In genomic region chr20:1524004-1524403, GRCh38 we compare ENCODE assay signal across 18 cellular contexts. TPM values are rescaled to one million over a fixed set of nuclear protein-coding genes. Genes with fewer than 3 reads are reported as not detected.
DNase-seq lines count a peak whose midpoint lies in the region; ATAC-seq and TF ChIP-seq lines count a peak whose summit lies in the region.
"Had no signal": no experiment of that assay in that cellular context is flagged by ENCODE, and none has a peak within 500 bp of the region (broad histone marks: within the 10 kb centered on the region; RNA-seq: fewer than 3 reads in every experiment).

No MANE protein-coding gene starts in this region.

- no peak for ATAC-seq in GM18867 (IDR thresholded peaks at IDR 0.05; ENCODE audit: unreplicated experiment)
- no peak for ATAC-seq in HG03342 (IDR thresholded peaks at IDR 0.05; ENCODE audit: unreplicated experiment)
- ATAC-seq: A549; activated CD4-positive, CD25-positive, alpha-beta regulatory T cell treated with anti-CD3 and anti-CD28 coated beads, Interleukin-2, amount 50 U/mL, for 24 hours; mucosa of descending colon had no signal

- H3K36me3 Mint-ChIP-seq in activated CD4-positive, alpha-beta memory T cell treated with anti-CD3 and anti-CD28 coated beads for 36 hours: peaks cover 2% of the 10 kb centered on the region

- CTCF ChIA-PET in activated CD4-positive, alpha-beta memory T cell treated with anti-CD3 and anti-CD28 coated beads for 36 hours (lab: Charles Lee): no interaction called here

- intact Hi-C loops in activated CD4-positive, alpha-beta memory T cell treated with anti-CD3 and anti-CD28 coated beads for 36 hours (cut with micrococcal nuclease): no loop called here
- intact Hi-C loops in esophagus squamous epithelium (cut with DNase I): no loop called here

- POLR2A ChIA-PET in activated CD4-positive, alpha-beta memory T cell treated with anti-CD3 and anti-CD28 coated beads for 36 hours (lab: Charles Lee): no interaction called here

- H3K4me3 ChIP-seq in esophagus squamous epithelium: no peak overlapping the region
- H3K4me3 ChIP-seq: A549, mucosa of descending colon, testis had no signal

- H3K27ac Mint-ChIP-seq in activated CD4-positive, alpha-beta memory T cell treated with anti-CD3 and anti-CD28 coated beads for 36 hours: no peak overlapping the region

- no peak for TF ChIP-seq POLR2A in esophagus squamous epithelium (IDR thresholded peaks at IDR 0.05)

- peak; percentile 38 for DNase-seq in SKM-1 treated with dmso at 0.1 percent for 144 hours (lab: John Stamatoyannopoulos, UW; ENCODE audit: unreplicated experiment)
- no peak for DNase-seq in SKM-1 (lab: John Stamatoyannopoulos, UW; ENCODE audit: unreplicated experiment)
- peak in 2 of 3 experiments; percentile 52 to 88 for DNase-seq in NCI-H1417 (lab: John Stamatoyannopoulos, UW)
- peak; percentile 84 for DNase-seq in RPMI8226
- DNase-seq in activated CD4-positive, alpha-beta memory T cell treated with anti-CD3 and anti-CD28 coated beads for 36 hours: no peak
- no peak for DNase-seq in esophagus squamous epithelium (lab: John Stamatoyannopoulos, UW)
- DNase-seq: activated T-cell treated with anti-CD3 and anti-CD28 coated beads for 4 hours; mucosa of descending colon; SK-N-SH; stimulated activated CD4-positive, alpha-beta T cell treated with anti-CD3 and anti-CD28 coated beads, Interleukin-12 subunit alpha, Interleukin-12 subunit beta, amount 100 ng/mL, for 4 hours; testis had no signal

- peaks cover 3% of the 10 kb centered on the region for H3K4me1 Mint-ChIP-seq in activated CD4-positive, alpha-beta memory T cell treated with anti-CD3 and anti-CD28 coated beads for 36 hours (ENCODE audit: low read depth)
- H3K4me1 Mint-ChIP-seq: central memory CD8-positive, alpha-beta T cell had no signal

- H3K9me3 ChIP-seq in esophagus squamous epithelium: no peaks in the 10 kb centered on the region
- H3K9me3 ChIP-seq: A549, mucosa of descending colon, SK-N-SH, testis had no signal

- no peaks in the 10 kb centered on the region for H3K4me1 ChIP-seq in esophagus squamous epithelium
- H3K4me1 ChIP-seq: A549, testis had no signal

- no peaks in the 10 kb centered on the region for H3K36me3 ChIP-seq in esophagus squamous epithelium

- WGBS in esophagus squamous epithelium, 2 donors: 33 to 36% methylated on average over 4 of the region's 4 CpGs

- H3K27ac ChIP-seq in esophagus squamous epithelium: no peak overlapping the region
- H3K27ac ChIP-seq: A549, testis had no signal

- H3K27me3 Mint-ChIP-seq in activated CD4-positive, alpha-beta memory T cell treated with anti-CD3 and anti-CD28 coated beads for 36 hours: peaks cover 5% of the 10 kb centered on the region

- peaks cover 5% of the 10 kb centered on the region for H3K9me3 Mint-ChIP-seq in activated CD4-positive, alpha-beta memory T cell treated with anti-CD3 and anti-CD28 coated beads for 36 hours
- H3K9me3 Mint-ChIP-seq: central memory CD8-positive, alpha-beta T cell had no signal

- H3K27me3 ChIP-seq in esophagus squamous epithelium: no peaks in the 10 kb centered on the region
- H3K27me3 ChIP-seq: testis had no signal

- H3K4me3 Mint-ChIP-seq in activated CD4-positive, alpha-beta memory T cell treated with anti-CD3 and anti-CD28 coated beads for 36 hours: no peak overlapping the region
- H3K4me3 Mint-ChIP-seq: central memory CD8-positive, alpha-beta T cell had no signal

- TF ChIP-seq CTCF in esophagus squamous epithelium (IDR thresholded peaks at IDR 0.05): no peak

RNA-seq across cellular contexts. Expression of gene SIRPB2, which starts 32.8 kb away (rescaled TPM):
- total RNA-seq in activated CD4-positive, alpha-beta memory T cell treated with anti-CD3 and anti-CD28 coated beads for 36 hours: not detected
- 1 to 10 TPM; 1.2 to 5.9 (median 1.9) TPM for total RNA-seq in esophagus squamous epithelium
- total RNA-seq: LHCN-M2, NCI-H460 had no signal

RNA-seq across cellular contexts. Expression of gene SIRPD, which starts 33.5 kb away (rescaled TPM):
- total RNA-seq in activated CD4-positive, alpha-beta memory T cell treated with anti-CD3 and anti-CD28 coated beads for 36 hours: not detected
- total RNA-seq in esophagus squamous epithelium: not detected
- total RNA-seq: LHCN-M2, mucosa of descending colon, NCI-H460 had no signal

RNA-seq across cellular contexts. Expression of gene NSFL1C, which starts 57.4 kb away (rescaled TPM):
- 10 to 100 TPM; 81.8 to 83.1 TPM for total RNA-seq in activated CD4-positive, alpha-beta memory T cell treated with anti-CD3 and anti-CD28 coated beads for 36 hours
- total RNA-seq in esophagus squamous epithelium: 10 to 100 TPM; 41.5 to 65.6 (median 59.3) TPM

Comparison
In these comparisons a context has a peak if more than half of its experiments do, and no peak if none do; other contexts are left out.
1. DNase-seq: peak in SKM-1 treated with dmso at 0.1 percent for 144 hours (single experiment), NCI-H1417 (2 of 3) and RPMI8226 (single experiment); none in SKM-1 (single experiment), activated CD4-positive, alpha-beta memory T cell treated with anti-CD3 and anti-CD28 coated beads for 36 hours (single experiment) and esophagus squamous epithelium (single experiment).